ENCODE assay signal across 28 cellular contexts in genomic region chr14:34640826-34641225, GRCh38.
"Had no signal": no experiment of that assay in that cellular context is flagged by ENCODE, and none has a peak within 500 bp of the region (broad histone marks: within the 10 kb centered on the region; RNA-seq: fewer than 3 reads in every experiment).

No MANE protein-coding gene starts in this region.

- H3K9ac ChIP-seq: KMS-11 had no signal

- H3K4me2 ChIP-seq: KMS-11 had no signal

- H3K27ac ChIP-seq: body of pancreas, KMS-11 had no signal

- DNase-seq: activated B cell treated with CpG ODN at 0.5 μM for 24 hours; activated CD4-positive, alpha-beta T cell treated with anti-CD3 and anti-CD28 coated beads for 1 hour; activated CD4-positive, alpha-beta T cell treated with anti-CD3 and anti-CD28 coated beads, Interleukin-2, amount 10 ng/mL, durations not matched to agents 24 days and 14 days; activated CD4-positive, alpha-beta T cell treated with anti-CD3 and anti-CD28 coated beads, Interleukin-2, amount 50 U/mL, for 48 hours; activated CD8-positive, alpha-beta memory T cell treated with anti-CD3 and anti-CD28 coated beads, Interleukin-2, amount 10 ng/mL, durations not matched to agents 7 days and 5 days; activated effector memory CD4-positive, alpha-beta T cell treated with Interleukin-2 at 50 U/mL for 16 hours; activated naive CD4-positive, alpha-beta T cell; activated T-cell treated with anti-CD3 and anti-CD28 coated beads, Interleukin-2, amount 50 U/mL, for 24 hours; aorta; body of pancreas; MV-4-11; NCI-H1092 treated with DMSO at 0.1 percent for 48 hours; NCI-H1417 treated with DMSO at 0.1 percent for 48 hours; NCI-H1694; NCI-H2029; NCI-H2107; NCI-H2171 treated with DMSO at 0.1 percent for 48 hours; NCI-H510A; NCI-H526 treated with DMSO at 0.1 percent for 48 hours; NCI-H82; OCI-M1; RPMI8226; T-cell; T-helper 2 cell; T1000 had no signal

- H3K9me3 ChIP-seq: body of pancreas had no signal

- H3K4me1 ChIP-seq: body of pancreas had no signal

- ATAC-seq: activated CD8-positive, alpha-beta memory T cell treated with anti-CD3 and anti-CD28 coated beads, Interleukin-2, amount 10 ng/mL, durations not matched to agents 7 days and 5 days; body of pancreas; Panc1; Right ventricle myocardium inferior; T-cell had no signal

- H3K4me3 ChIP-seq: body of pancreas had no signal

- H3K27me3 ChIP-seq: body of pancreas had no signal
